30 cellular contexts compared by ENCODE assay signal in genomic region chr19:48473161-48473966, GRCh38. TPM values are rescaled to one million over a fixed set of nuclear protein-coding genes. Genes with fewer than 3 reads are reported as not detected.
DNase-seq lines count a peak whose midpoint lies in the region; ATAC-seq, FAIRE-seq and TF ChIP-seq lines count a peak whose summit lies in the region.
"Had no signal": no experiment of that assay in that cellular context is flagged by ENCODE, and none has a peak within 500 bp of the region (broad histone marks: within the 10 kb centered on the region; RNA-seq: fewer than 3 reads in every experiment).

No MANE protein-coding gene starts in this region.

- H3K4me3 ChIP-seq in HepG2 (replicated peaks in 1 of 3; ENCODE audit: insufficient read depth in 1 of 3, low read depth in 2 of 3, low read length in 3 of 3): no peak overlapping the region
- no peak overlapping the region for H3K4me3 ChIP-seq in right lobe of liver
- no peak overlapping the region for H3K4me3 ChIP-seq in liver (ENCODE audit: low read depth in 1 of 3, low read length in 3 of 3)
- H3K4me3 ChIP-seq in thyroid gland (replicated peaks in 1 of 3): no peak overlapping the region
- H3K4me3 ChIP-seq: heart right ventricle, lower lobe of right lung, sigmoid colon, SJCRH30, tibial nerve had no signal

- peaks cover 5% of the 10 kb centered on the region for H3K79me2 ChIP-seq in HepG2 (ENCODE audit: insufficient read depth, low read length)

- FAIRE-seq in HepG2 (lab: Jason Lieb, UNC): no peak
- FAIRE-seq: GM12892 had no signal

- no peaks in the 10 kb centered on the region for H3K27me3 Mint-ChIP-seq in WTC11 (ENCODE audit: low read depth)
- H3K27me3 Mint-ChIP-seq: activated CD4-positive, alpha-beta T cell treated with anti-CD3 and anti-CD28 coated beads, Interleukin-2, amount 10 ng/mL, durations not matched to agents 24 days and 14 days; B cell; central memory CD8-positive, alpha-beta T cell; dendritic cell treated with granulocyte-macrophage colony-stimulating factor and Interleukin-4, amounts not matched to agents 40 ng/mL and 50 ng/mL, for 4 days had no signal

- CTCF ChIA-PET in HepG2 (lab: Yijun Ruan, JAX; ENCODE audit: low intra/inter-chr PET ratio, low total read pairs) (no interaction called here), WTC11 (lab: Charles Lee) (no interaction called here)

- H3K9me3 ChIP-seq in HepG2 (ENCODE audit: low read length) (no peaks in the 10 kb centered on the region), right lobe of liver (no peaks in the 10 kb centered on the region), liver (ENCODE audit: control insufficient read depth in 4 of 4, low read length in 3 of 4) (no peaks in the 10 kb centered on the region), thyroid gland (no peaks in the 10 kb centered on the region)
- H3K9me3 ChIP-seq: heart right ventricle, lower lobe of right lung, sigmoid colon, SJCRH30, tibial nerve had no signal

- POLR2A ChIA-PET in HepG2 (lab: Yijun Ruan, JAX) (no interaction called here), WTC11 (lab: Charles Lee) (no interaction called here)

- peaks cover 27 to 60% of the 10 kb centered on the region in 2 experiments; a peak in 4 of 5 replicates for H3K36me3 ChIP-seq in HepG2 (replicated peaks in 1 of 2; ENCODE audit: control insufficient read depth in 1 of 2, insufficient read depth in 2 of 2, low read length in 2 of 2)
- peaks cover 0 to 44% (median 21%) of the 10 kb centered on the region in 4 donors for H3K36me3 ChIP-seq in right lobe of liver
- peaks cover 18 to 51% (median 23%) of the 10 kb centered on the region in 4 donors for H3K36me3 ChIP-seq in liver (ENCODE audit: control insufficient read depth in 4 of 4, insufficient read depth in 3 of 4, low read depth in 1 of 4, low read length in 3 of 4)
- peaks cover 64 to 69% of the 10 kb centered on the region in 2 donors for H3K36me3 ChIP-seq in thyroid gland

- peaks cover 53% of the 10 kb centered on the region for H3K36me3 Mint-ChIP-seq in WTC11

- DNase-seq in HepG2 (ENCODE audit: low spot score): no peak
- DNase-seq in right lobe of liver: no peak
- no peak for DNase-seq in WTC11 (ENCODE audit: low spot score)
- DNase-seq in thyroid gland: peak; percentile 92 to 95
- DNase-seq in NCI-H748 treated with DMSO at 0.1 percent for 48 hours (lab: John Stamatoyannopoulos, UW): no peak
- DNase-seq in NCI-H82 treated with DMSO at 0.1 percent for 48 hours (lab: John Stamatoyannopoulos, UW; ENCODE audit: unreplicated experiment): no peak
- no peak for DNase-seq in NCI-H345 treated with DMSO at 0.1 percent for 48 hours (lab: John Stamatoyannopoulos, UW; ENCODE audit: unreplicated experiment)
- DNase-seq: ACHN; activated CD4-positive, alpha-beta T cell treated with anti-CD3 and anti-CD28 coated beads, Interleukin-2, amount 10 ng/mL, durations not matched to agents 24 days and 14 days; activated T-cell treated with anti-CD3 and anti-CD28 coated beads, Interleukin-2, amount 50 U/mL, for 4 hours; CD8-positive, alpha-beta T cell; foreskin melanocyte; H7; heart right ventricle; lower lobe of right lung; NCI-H1436 treated with DMSO at 0.1 percent for 48 hours; NCI-H226; NCI-H69; sigmoid colon; SJCRH30; stimulated activated CD4-positive, alpha-beta T cell treated with anti-CD3 and anti-CD28 coated beads, Interleukin-4, amount 100 ng/mL, for 24 hours; SW 1271; T-helper 9 cell; WERI-Rb-1 had no signal

- TF ChIP-seq EP300 in HepG2 (IDR thresholded peaks at IDR 0.05; ENCODE audit: low read depth in 2 of 2, low read length in 2 of 2): no peak
- TF ChIP-seq EP300 in HepG2 (CRISPR knock-in tag; IDR thresholded peaks at IDR 0.05; ENCODE audit: borderline replicate concordance): no peak

- ATAC-seq in HepG2 (no peak), right lobe of liver (no peak), WTC11 (no peak)
- ATAC-seq: activated T-cell treated with anti-CD3 and anti-CD28 coated beads, Interleukin-2, amount 50 U/mL, for 4 hours; CD8-positive, alpha-beta T cell; heart right ventricle; lower lobe of right lung had no signal

- H3K9ac ChIP-seq in HepG2 (ENCODE audit: insufficient read depth, low read depth, low read length) (no peak overlapping the region), liver (ENCODE audit: low read depth in 1 of 2, low read length in 2 of 2) (no peak overlapping the region)

- H3K27ac Mint-ChIP-seq in WTC11: no peak overlapping the region
- H3K27ac Mint-ChIP-seq: activated CD4-positive, alpha-beta T cell treated with anti-CD3 and anti-CD28 coated beads, Interleukin-2, amount 10 ng/mL, durations not matched to agents 24 days and 14 days; B cell; CD8-positive, alpha-beta T cell had no signal

- H3K27me3 ChIP-seq in HepG2 (ENCODE audit: control insufficient read depth in 1 of 2, insufficient read depth in 2 of 2, low read length in 2 of 2) (no peaks in the 10 kb centered on the region), right lobe of liver (no peaks in the 10 kb centered on the region), liver (ENCODE audit: control insufficient read depth in 4 of 4, insufficient read depth in 4 of 4, low read length in 3 of 4) (no peaks in the 10 kb centered on the region), thyroid gland (no peaks in the 10 kb centered on the region)
- H3K27me3 ChIP-seq: heart right ventricle, sigmoid colon, SJCRH30, tibial nerve had no signal

- no peak for TF ChIP-seq RAD21 in HepG2 (CRISPR knock-in tag; IDR thresholded peaks at IDR 0.05)
- no peak for TF ChIP-seq RAD21 in liver (IDR thresholded peaks at IDR 0.05)

- TF ChIP-seq CTCF in HepG2 (CRISPR knock-in tag; IDR thresholded peaks at IDR 0.05): no peak
- TF ChIP-seq CTCF in right lobe of liver (IDR thresholded peaks at IDR 0.05): no peak
- no peak for TF ChIP-seq CTCF in WTC11 (IDR thresholded peaks at IDR 0.05)
- no peak for TF ChIP-seq CTCF in liver (IDR thresholded peaks at IDR 0.05; ENCODE audit: low read depth, low read length, missing input control)
- TF ChIP-seq CTCF in thyroid gland (IDR thresholded peaks at IDR 0.05): no peak

- no peaks in the 10 kb centered on the region for H3K9me3 Mint-ChIP-seq in WTC11
- H3K9me3 Mint-ChIP-seq: activated CD4-positive, alpha-beta T cell treated with anti-CD3 and anti-CD28 coated beads, Interleukin-2, amount 10 ng/mL, durations not matched to agents 24 days and 14 days; activated T-cell treated with anti-CD3 and anti-CD28 coated beads, Interleukin-2, amount 50 U/mL, for 4 hours; CD8-positive, alpha-beta T cell; central memory CD8-positive, alpha-beta T cell; dendritic cell treated with granulocyte-macrophage colony-stimulating factor and Interleukin-4, amounts not matched to agents 40 ng/mL and 50 ng/mL, for 4 days had no signal

- H3K4me1 ChIP-seq in HepG2 (ENCODE audit: insufficient read depth, low read length) (peaks cover 13% of the 10 kb centered on the region), right lobe of liver (peaks cover 0 to 8% (median 4%) of the 10 kb centered on the region in 4 donors), liver (ENCODE audit: control insufficient read depth in 4 of 4, insufficient read depth in 4 of 4, low read length in 3 of 4) (peaks cover 4 to 24% (median 18%) of the 10 kb centered on the region in 4 donors), thyroid gland (peaks cover 38 to 46% of the 10 kb centered on the region in 2 donors)
- H3K4me1 ChIP-seq: SJCRH30 had no signal

- H3K4me3 Mint-ChIP-seq in WTC11: no peak overlapping the region
- H3K4me3 Mint-ChIP-seq: activated CD4-positive, alpha-beta T cell treated with anti-CD3 and anti-CD28 coated beads, Interleukin-2, amount 10 ng/mL, durations not matched to agents 24 days and 14 days; activated T-cell treated with anti-CD3 and anti-CD28 coated beads, Interleukin-2, amount 50 U/mL, for 4 hours; B cell; CD8-positive, alpha-beta T cell; central memory CD8-positive, alpha-beta T cell; dendritic cell treated with granulocyte-macrophage colony-stimulating factor and Interleukin-4, amounts not matched to agents 40 ng/mL and 50 ng/mL, for 4 days had no signal

- H3K27ac ChIP-seq in HepG2 (ENCODE audit: extremely low read length, insufficient read depth, low read length): no peak overlapping the region
- H3K27ac ChIP-seq in right lobe of liver: no peak overlapping the region
- no peak overlapping the region for H3K27ac ChIP-seq in liver (ENCODE audit: low read depth in 1 of 2, low read length in 2 of 2)
- H3K27ac ChIP-seq in thyroid gland: peak overlapping the region; percentile 68 to 71 (median 69)
- H3K27ac ChIP-seq: heart right ventricle, lower lobe of right lung, sigmoid colon, SJCRH30, tibial nerve, WERI-Rb-1 had no signal

- WGBS in HepG2 (ENCODE audit: low lambda C conversion rate): 94% methylated on average over 8 of the region's 14 CpGs
- WGBS in right lobe of liver (ENCODE audit: insufficient coverage, low coverage, low lambda C conversion rate, missing lambda C conversion rate): 60% methylated on average over 6 of the region's 14 CpGs
- 80% methylated on average over 14 of the region's 14 CpGs for WGBS in liver
- 71 to 74% methylated on average over 10 to 11 of the region's 14 CpGs for WGBS in thyroid gland, 2 donors

- peaks cover 1% of the 10 kb centered on the region; the same call in 1 of the 2 replicates for H3K4me1 Mint-ChIP-seq in WTC11

- in situ Hi-C loops in HepG2 (cut with HindIII; ENCODE audit: extremely low pct_ligation_motif_present, low pct_unique_long_range_greater_than_20kb): no loop called here

- H3K4me2 ChIP-seq in HepG2 (ENCODE audit: low read depth, low read length): no peak overlapping the region

- intact Hi-C loops in HepG2 (cut with micrococcal nuclease; ENCODE audit: unreplicated experiment) (no loop called here), right lobe of liver (cut with DNase I) (no loop called here), thyroid gland (cut with DNase I) (no loop called here)

- H2AFZ ChIP-seq in HepG2 (ENCODE audit: low read length): no peak overlapping the region

- BruUV-seq in HepG2 (replicated peaks; lab: Mats Ljungman, UMichigan): no TSS peak

- TF ChIP-seq POLR2A in HepG2 (IDR thresholded peaks at IDR 0.05; ENCODE audit: insufficient read depth in 1 of 2, low read depth in 2 of 2, low read length in 2 of 2): no peak
- no peak for TF ChIP-seq POLR2A in right lobe of liver (IDR thresholded peaks at IDR 0.05)
- no peak for TF ChIP-seq POLR2A in thyroid gland (IDR thresholded peaks at IDR 0.05)

- no peaks in the 10 kb centered on the region; the same call in 1 of the 2 replicates for H4K20me1 ChIP-seq in HepG2 (ENCODE audit: insufficient read depth, low read length)

RNA-seq across cellular contexts. Expression of gene CYTH2, which starts 4.2 kb away (rescaled TPM):
- total RNA-seq in HepG2 (2016; rRNA removed; fragmentation: Illumina TruSeq; extraction: Trizol): 9.6 and 16.5 TPM in 2 replicates
- 2.8 and 3.0 TPM in 2 replicates for total RNA-seq in HepG2 (2016; cell fraction: cytosol; rRNA removed; fragmentation: Illumina TruSeq; extraction: Trizol; ENCODE audit: low read depth)
- 8.4 and 15.9 TPM in 2 replicates for total RNA-seq in HepG2 (2016; cell fraction: insoluble cytoplasmic fraction; rRNA removed; fragmentation: Illumina TruSeq; extraction: Trizol)
- 4.9 and 7.0 TPM in 2 replicates for total RNA-seq in HepG2 (2016; cell fraction: membrane; rRNA removed; fragmentation: Illumina TruSeq; extraction: Trizol)
- 16.4 and 17.2 TPM in 2 replicates for total RNA-seq in HepG2 (2016; cell fraction: nucleus; rRNA removed; fragmentation: Illumina TruSeq; extraction: Trizol)
- 39.3 and 48.3 TPM in 2 replicates for polyA plus RNA-seq in HepG2 (2011; rRNA removed)
- 18.2 and 20.7 TPM in 2 replicates for polyA plus RNA-seq in HepG2 (2011; cell fraction: cytosol; rRNA removed)
- polyA plus RNA-seq in HepG2 (2011; cell fraction: nucleus; rRNA removed): 185 and 188 TPM in 2 replicates
- polyA plus RNA-seq in HepG2 (2012): 26.4 and 29.2 TPM in 2 replicates
- polyA plus RNA-seq in HepG2 (2016; cell fraction: cytosol; fragmentation: Illumina TruSeq; extraction: Trizol; ENCODE audit: low read depth): 3.2 and 3.5 TPM in 2 replicates
- 14.6 and 14.8 TPM in 2 replicates for polyA plus RNA-seq in HepG2 (2016; cell fraction: insoluble cytoplasmic fraction; fragmentation: Illumina TruSeq; extraction: Trizol; ENCODE audit: low read depth)
- polyA plus RNA-seq in HepG2 (2016; cell fraction: membrane; fragmentation: Illumina TruSeq; extraction: Trizol; ENCODE audit: low read depth): 6.2 and 6.8 TPM in 2 replicates
- 61.4 and 71.7 TPM in 2 replicates for polyA plus RNA-seq in HepG2 (2016; cell fraction: nucleus; fragmentation: Illumina TruSeq; extraction: Trizol; ENCODE audit: insufficient read depth, low read depth)
- 37.0 and 50.0 TPM in 2 replicates for polyA minus RNA-seq in HepG2 (2011; rRNA and poly(A)+ RNA removed; ENCODE audit: low replicate concordance)
- polyA minus RNA-seq in HepG2 (2011; cell fraction: cytosol; rRNA and poly(A)+ RNA removed): 7.5 and 8.4 TPM in 2 replicates
- polyA minus RNA-seq in HepG2 (2011; cell fraction: nucleus; rRNA and poly(A)+ RNA removed): 37.6 and 43.0 TPM in 2 replicates
- 10 to 100 TPM in 5 of 6 experiments, 1 to 10 TPM in 1; 7.7 to 22.7 (median 13.5) TPM for total RNA-seq in right lobe of liver
- 70.4 to 72.6 TPM (median 71.9 TPM) in 3 replicates for total RNA-seq in WTC11 (2021)
- 10 to 100 TPM; 13.1 to 16.9 TPM for total RNA-seq in liver
- polyA plus RNA-seq in liver: 10 to 100 TPM; 13.0 to 13.2 TPM
- 100 to 1,000 TPM in 2 of 4 donors, 10 to 100 TPM in 2; 91.6 to 232 (median 139) TPM for total RNA-seq in thyroid gland

RNA-seq across cellular contexts. Expression of gene KCNJ14, which starts 18.0 kb away (rescaled TPM):
- 0.17 and 0.20 TPM in 2 replicates for total RNA-seq in HepG2 (2016; rRNA removed; fragmentation: Illumina TruSeq; extraction: Trizol)
- 0.09 TPM in 1 of 2 replicates, not detected in the other for total RNA-seq in HepG2 (2016; cell fraction: cytosol; rRNA removed; fragmentation: Illumina TruSeq; extraction: Trizol; ENCODE audit: low read depth)
- total RNA-seq in HepG2 (2016; cell fraction: insoluble cytoplasmic fraction; rRNA removed; fragmentation: Illumina TruSeq; extraction: Trizol): 0.15 and 0.19 TPM in 2 replicates
- 0.10 and 0.15 TPM in 2 replicates for total RNA-seq in HepG2 (2016; cell fraction: membrane; rRNA removed; fragmentation: Illumina TruSeq; extraction: Trizol)
- total RNA-seq in HepG2 (2016; cell fraction: nucleus; rRNA removed; fragmentation: Illumina TruSeq; extraction: Trizol): 0.25 and 0.43 TPM in 2 replicates
- 0.46 and 0.51 TPM in 2 replicates for polyA plus RNA-seq in HepG2 (2011; rRNA removed)
- polyA plus RNA-seq in HepG2 (2011; cell fraction: cytosol; rRNA removed): 0.14 and 0.17 TPM in 2 replicates
- polyA plus RNA-seq in HepG2 (2011; cell fraction: nucleus; rRNA removed): 3.1 and 3.8 TPM in 2 replicates
- polyA plus RNA-seq in HepG2 (2012): 0.72 and 0.89 TPM in 2 replicates
- polyA plus RNA-seq in HepG2 (2016; cell fraction: cytosol; fragmentation: Illumina TruSeq; extraction: Trizol; ENCODE audit: low read depth): 0.03 TPM in 1 of 2 replicates, not detected in the other
- polyA plus RNA-seq in HepG2 (2016; cell fraction: insoluble cytoplasmic fraction; fragmentation: Illumina TruSeq; extraction: Trizol; ENCODE audit: low read depth): 0.05 and 0.12 TPM in 2 replicates
- polyA plus RNA-seq in HepG2 (2016; cell fraction: membrane; fragmentation: Illumina TruSeq; extraction: Trizol; ENCODE audit: low read depth): 0.11 TPM in 1 of 2 replicates, not detected in the other
- polyA plus RNA-seq in HepG2 (2016; cell fraction: nucleus; fragmentation: Illumina TruSeq; extraction: Trizol; ENCODE audit: insufficient read depth, low read depth): 0.65 and 0.97 TPM in 2 replicates
- polyA minus RNA-seq in HepG2 (2011; rRNA and poly(A)+ RNA removed; ENCODE audit: low replicate concordance): 3.6 TPM in 2 replicates
- 0.20 and 0.35 TPM in 2 replicates for polyA minus RNA-seq in HepG2 (2011; cell fraction: cytosol; rRNA and poly(A)+ RNA removed)
- polyA minus RNA-seq in HepG2 (2011; cell fraction: nucleus; rRNA and poly(A)+ RNA removed): 2.0 and 2.4 TPM in 2 replicates
- total RNA-seq in right lobe of liver: under 1 TPM; 0.22 to 0.44 (median 0.31) TPM
- total RNA-seq in WTC11 (2021): 1.1 to 1.4 TPM (median 1.1 TPM) in 3 replicates
- under 1 TPM; 0.23 to 0.92 TPM for total RNA-seq in liver
- under 1 TPM; 0.06 to 0.12 TPM for polyA plus RNA-seq in liver
- 1 to 10 TPM; 1.2 to 1.9 (median 1.4) TPM for total RNA-seq in thyroid gland

RNA-seq across cellular contexts. Expression of gene GRWD1, which starts 27.6 kb away (rescaled TPM):
- total RNA-seq in HepG2 (2016; rRNA removed; fragmentation: Illumina TruSeq; extraction: Trizol) (46.6 and 52.3 TPM in 2 replicates), right lobe of liver (10 to 100 TPM; 14.7 to 31.0 (median 17.6) TPM), WTC11 (2021) (59.8 to 67.2 TPM (median 61.6 TPM) in 3 replicates), liver (10 to 100 TPM in 1 of 2 donors, 1 to 10 TPM in 1; 7.1 to 31.7 TPM), thyroid gland (10 to 100 TPM; 22.4 to 40.5 (median 29.1) TPM)
- 5.2 and 5.4 TPM in 2 replicates for total RNA-seq in HepG2 (2016; cell fraction: cytosol; rRNA removed; fragmentation: Illumina TruSeq; extraction: Trizol; ENCODE audit: low read depth)
- 41.4 and 47.5 TPM in 2 replicates for total RNA-seq in HepG2 (2016; cell fraction: insoluble cytoplasmic fraction; rRNA removed; fragmentation: Illumina TruSeq; extraction: Trizol)
- 11.1 and 15.5 TPM in 2 replicates for total RNA-seq in HepG2 (2016; cell fraction: membrane; rRNA removed; fragmentation: Illumina TruSeq; extraction: Trizol)
- total RNA-seq in HepG2 (2016; cell fraction: nucleus; rRNA removed; fragmentation: Illumina TruSeq; extraction: Trizol): 19.7 and 21.0 TPM in 2 replicates
- polyA plus RNA-seq in HepG2 (2011; rRNA removed) (10.8 and 13.4 TPM in 2 replicates), liver (10 to 100 TPM; 11.1 to 19.5 TPM)
- polyA plus RNA-seq in HepG2 (2011; cell fraction: cytosol; rRNA removed): 10.4 and 13.0 TPM in 2 replicates
- polyA plus RNA-seq in HepG2 (2011; cell fraction: nucleus; rRNA removed): 13.4 and 14.2 TPM in 2 replicates
- polyA plus RNA-seq in HepG2 (2012): 13.3 and 14.3 TPM in 2 replicates
- 4.1 and 4.4 TPM in 2 replicates for polyA plus RNA-seq in HepG2 (2016; cell fraction: cytosol; fragmentation: Illumina TruSeq; extraction: Trizol; ENCODE audit: low read depth)
- 36.7 and 46.2 TPM in 2 replicates for polyA plus RNA-seq in HepG2 (2016; cell fraction: insoluble cytoplasmic fraction; fragmentation: Illumina TruSeq; extraction: Trizol; ENCODE audit: low read depth)
- polyA plus RNA-seq in HepG2 (2016; cell fraction: membrane; fragmentation: Illumina TruSeq; extraction: Trizol; ENCODE audit: low read depth): 5.9 and 7.9 TPM in 2 replicates
- 23.1 and 26.5 TPM in 2 replicates for polyA plus RNA-seq in HepG2 (2016; cell fraction: nucleus; fragmentation: Illumina TruSeq; extraction: Trizol; ENCODE audit: insufficient read depth, low read depth)
- polyA minus RNA-seq in HepG2 (2011; rRNA and poly(A)+ RNA removed; ENCODE audit: low replicate concordance): 25.6 and 30.2 TPM in 2 replicates
- 12.1 and 17.9 TPM in 2 replicates for polyA minus RNA-seq in HepG2 (2011; cell fraction: cytosol; rRNA and poly(A)+ RNA removed)
- polyA minus RNA-seq in HepG2 (2011; cell fraction: nucleus; rRNA and poly(A)+ RNA removed): 13.7 and 20.3 TPM in 2 replicates

RNA-seq across cellular contexts. Expression of gene LMTK3, which starts 38.3 kb away (rescaled TPM):
- total RNA-seq in HepG2 (2016; rRNA removed; fragmentation: Illumina TruSeq; extraction: Trizol) (0.22 and 0.29 TPM in 2 replicates), right lobe of liver (under 1 TPM in 5 of 6 experiments, not detected in 1; 0.09 to 0.31 (median 0.12) TPM), WTC11 (2021) (15.9 to 19.4 TPM (median 19.1 TPM) in 3 replicates), liver (under 1 TPM in 1 of 2 donors, not detected in 1; 0.08 TPM), thyroid gland (1 to 10 TPM; 3.0 to 7.1 (median 4.6) TPM)
- 0.10 and 0.18 TPM in 2 replicates for total RNA-seq in HepG2 (2016; cell fraction: cytosol; rRNA removed; fragmentation: Illumina TruSeq; extraction: Trizol; ENCODE audit: low read depth)
- total RNA-seq in HepG2 (2016; cell fraction: insoluble cytoplasmic fraction; rRNA removed; fragmentation: Illumina TruSeq; extraction: Trizol): 0.27 and 0.45 TPM in 2 replicates
- total RNA-seq in HepG2 (2016; cell fraction: membrane; rRNA removed; fragmentation: Illumina TruSeq; extraction: Trizol): 0.09 and 0.21 TPM in 2 replicates
- 0.38 and 0.47 TPM in 2 replicates for total RNA-seq in HepG2 (2016; cell fraction: nucleus; rRNA removed; fragmentation: Illumina TruSeq; extraction: Trizol)
- polyA plus RNA-seq in HepG2 (2011; rRNA removed) (0.18 and 0.30 TPM in 2 replicates), liver (under 1 TPM in 1 of 2 donors, not detected in 1; 0.08 TPM)
- polyA plus RNA-seq in HepG2 (2011; cell fraction: cytosol; rRNA removed): 0.10 and 0.19 TPM in 2 replicates
- polyA plus RNA-seq in HepG2 (2011; cell fraction: nucleus; rRNA removed): 1.7 and 2.2 TPM in 2 replicates
- 1.6 and 2.0 TPM in 2 replicates for polyA plus RNA-seq in HepG2 (2012)
- polyA plus RNA-seq in HepG2 (2016; cell fraction: cytosol; fragmentation: Illumina TruSeq; extraction: Trizol; ENCODE audit: low read depth): 0.05 and 0.07 TPM in 2 replicates
- polyA plus RNA-seq in HepG2 (2016; cell fraction: insoluble cytoplasmic fraction; fragmentation: Illumina TruSeq; extraction: Trizol; ENCODE audit: low read depth): 0.45 and 0.47 TPM in 2 replicates
- polyA plus RNA-seq in HepG2 (2016; cell fraction: membrane; fragmentation: Illumina TruSeq; extraction: Trizol; ENCODE audit: low read depth): 0.09 and 0.14 TPM in 2 replicates
- polyA plus RNA-seq in HepG2 (2016; cell fraction: nucleus; fragmentation: Illumina TruSeq; extraction: Trizol; ENCODE audit: insufficient read depth, low read depth): 1.5 and 1.6 TPM in 2 replicates
- 0.16 and 0.23 TPM in 2 replicates for polyA minus RNA-seq in HepG2 (2011; rRNA and poly(A)+ RNA removed; ENCODE audit: low replicate concordance)
- polyA minus RNA-seq in HepG2 (2011; cell fraction: cytosol; rRNA and poly(A)+ RNA removed): 0.18 and 0.69 TPM in 2 replicates
- 0.25 and 0.39 TPM in 2 replicates for polyA minus RNA-seq in HepG2 (2011; cell fraction: nucleus; rRNA and poly(A)+ RNA removed)
- total RNA-seq: SJCRH30 had no signal

Comparison
In these comparisons a context has a peak if more than half of its experiments do, and no peak if none do; other contexts are left out.
1. DNase-seq: peak in thyroid gland (2 of 2); none in HepG2 (single experiment), right lobe of liver (0 of 3), WTC11 (single experiment), NCI-H748 treated with DMSO at 0.1 percent for 48 hours (single experiment), NCI-H82 treated with DMSO at 0.1 percent for 48 hours (single experiment) and NCI-H345 treated with DMSO at 0.1 percent for 48 hours (single experiment).
2. H3K27ac ChIP-seq: peak in thyroid gland (3 of 3); none in HepG2 (single experiment), right lobe of liver (0 of 3) and liver (0 of 2).
3. Of the 50 proteins assayed by ChIP-seq in both HepG2 and WTC11: peak only in HepG2: none; only in WTC11: USF2; in both: none; in neither: 49.